In genomic region chr7:154676422-154677073, GRCh38 we compare ENCODE assay signal across 25 cellular contexts.
A peak's percentile ranks its signal among the peaks of the same experiment; 100 is the strongest.
DNase-seq lines count a peak whose midpoint lies in the region; ATAC-seq, FAIRE-seq and TF ChIP-seq lines count a peak whose summit lies in the region.
"Had no signal": no experiment of that assay in that cellular context is flagged by ENCODE, and none has a peak within 500 bp of the region (broad histone marks: within the 10 kb centered on the region; RNA-seq: fewer than 3 reads in every experiment).

No MANE protein-coding gene starts in this region.

- TF ChIP-seq EP300 in K562 (IDR thresholded peaks at IDR 0.05; ENCODE audit: low read length), result peak; percentile 92

- no peaks in the 10 kb centered on the region for H3K27me3 Mint-ChIP-seq in activated CD4-positive, alpha-beta T cell treated with anti-CD3 and anti-CD28 coated beads, Interleukin-2, amount 10 ng/mL, durations not matched to agents 7 days and 5 days
- H3K27me3 Mint-ChIP-seq: T-helper 17 cell had no signal

- H3K4me3 Mint-ChIP-seq in activated CD4-positive, alpha-beta T cell treated with anti-CD3 and anti-CD28 coated beads, Interleukin-2, amount 10 ng/mL, durations not matched to agents 7 days and 5 days, result no peak overlapping the region
- H3K4me3 Mint-ChIP-seq: activated naive CD8-positive, alpha-beta T cell treated with anti-CD3 and anti-CD28 coated beads for 36 hours; GM23338; IgD-negative memory B cell; stimulated activated effector memory CD8-positive, alpha-beta T cell treated with anti-CD3 and anti-CD28 coated beads, Interleukin-12 subunit alpha, Interleukin-12 subunit beta, amount 100 ng/mL, for 72 hours; T-helper 17 cell had no signal

- FAIRE-seq in K562 (lab: Jason Lieb, UNC), result peak; percentile 85
- FAIRE-seq: astrocyte had no signal

- 0% methylated on average over 9 of the region's 10 CpGs for WGBS in K562 (ENCODE audit: insufficient coverage, low coverage, missing lambda C conversion rate)

- no peaks in the 10 kb centered on the region for H3K9me1 ChIP-seq in K562 (ENCODE audit: control insufficient read depth, insufficient read depth, low read length)

- H3K4me2 ChIP-seq in K562 (ENCODE audit: insufficient read depth, low read length), result peak overlapping the region; percentile 87
- H3K4me2 ChIP-seq: GM23338 had no signal

- H3K4me1 ChIP-seq in K562 (replicated peaks in 1 of 2; ENCODE audit: control insufficient read depth in 2 of 2, insufficient read depth in 2 of 2, low read length in 2 of 2) (peaks cover 35 to 60% of the 10 kb centered on the region in 2 experiments), mucosa of rectum (ENCODE audit: control insufficient read depth in 2 of 2, insufficient read depth in 2 of 2, low read length in 2 of 2) (peaks cover 4 to 10% of the 10 kb centered on the region in 2 donors), Peyer's patch (no peaks in the 10 kb centered on the region)
- H3K4me1 ChIP-seq: foreskin keratinocyte, SJSA1, suprapubic skin had no signal

- peaks cover 31% of the 10 kb centered on the region for H3K79me2 ChIP-seq in K562 (ENCODE audit: control insufficient read depth, insufficient read depth, low read length)

- ATAC-seq in K562 (peak; percentile 86), GM19452 (IDR thresholded peaks at IDR 0.05; ENCODE audit: unreplicated experiment) (no peak)
- ATAC-seq: foreskin keratinocyte; GM23338; stimulated activated effector memory CD8-positive, alpha-beta T cell treated with anti-CD3 and anti-CD28 coated beads, Interleukin-12 subunit alpha, Interleukin-12 subunit beta, amount 100 ng/mL, for 72 hours; T-helper 17 cell had no signal

- 0 out of 4 replicates have a peak, but pooled peaks of 1 of the 2 experiments have one; percentile 4 for TF ChIP-seq RAD21 in K562 (CRISPR knock-in tag; conservative IDR thresholded peaks at IDR 0.05 in 1 of 2, IDR thresholded peaks at IDR 0.05 in 1 of 2)

- BruUV-seq in K562 (replicated peaks; lab: Mats Ljungman, UMichigan), result no TSS peak

- H3K36me3 Mint-ChIP-seq in activated CD4-positive, alpha-beta T cell treated with anti-CD3 and anti-CD28 coated beads, Interleukin-2, amount 10 ng/mL, durations not matched to agents 7 days and 5 days (ENCODE audit: low read depth), result no peaks in the 10 kb centered on the region
- H3K36me3 Mint-ChIP-seq: activated naive CD8-positive, alpha-beta T cell treated with anti-CD3 and anti-CD28 coated beads for 36 hours; IgD-negative memory B cell; stimulated activated effector memory CD8-positive, alpha-beta T cell treated with anti-CD3 and anti-CD28 coated beads, Interleukin-12 subunit alpha, Interleukin-12 subunit beta, amount 100 ng/mL, for 72 hours had no signal

- intact Hi-C loops in K562 (cut with micrococcal nuclease), result loop anchor here (2.0 kb wide), 1 partner anchor 30 kb away; no protein-coding TSS in a partner anchor

- H3K27ac Mint-ChIP-seq in activated CD4-positive, alpha-beta T cell treated with anti-CD3 and anti-CD28 coated beads, Interleukin-2, amount 10 ng/mL, durations not matched to agents 7 days and 5 days, result no peak overlapping the region
- H3K27ac Mint-ChIP-seq: activated naive CD8-positive, alpha-beta T cell treated with anti-CD3 and anti-CD28 coated beads for 36 hours; GM23338; IgD-negative memory B cell; stimulated activated effector memory CD8-positive, alpha-beta T cell treated with anti-CD3 and anti-CD28 coated beads, Interleukin-12 subunit alpha, Interleukin-12 subunit beta, amount 100 ng/mL, for 72 hours; T-helper 17 cell had no signal

- CTCF ChIA-PET in K562 (lab: Yijun Ruan, JAX; ENCODE audit: low intra/inter-chr PET ratio), result no interaction called here
- CTCF ChIA-PET in activated CD4-positive, alpha-beta T cell treated with anti-CD3 and anti-CD28 coated beads, Interleukin-2, amount 10 ng/mL, durations not matched to agents 7 days and 5 days (lab: Charles Lee), result no interaction called here

- H3K27me3 ChIP-seq in K562 (ENCODE audit: control insufficient read depth in 2 of 2, insufficient read depth in 2 of 2, low read length in 2 of 2) (no peaks in the 10 kb centered on the region), mucosa of rectum (ENCODE audit: control insufficient read depth in 2 of 2, insufficient read depth in 2 of 2, low read length in 2 of 2) (no peaks in the 10 kb centered on the region), Peyer's patch (no peaks in the 10 kb centered on the region)
- H3K27me3 ChIP-seq: foreskin keratinocyte, SJSA1, suprapubic skin had no signal

- peaks cover 10% of the 10 kb centered on the region for H3K9me3 Mint-ChIP-seq in activated CD4-positive, alpha-beta T cell treated with anti-CD3 and anti-CD28 coated beads, Interleukin-2, amount 10 ng/mL, durations not matched to agents 7 days and 5 days
- H3K9me3 Mint-ChIP-seq: activated naive CD8-positive, alpha-beta T cell treated with anti-CD3 and anti-CD28 coated beads for 36 hours; GM23338 had no signal

- no peaks in the 10 kb centered on the region for H3K4me1 Mint-ChIP-seq in activated CD4-positive, alpha-beta T cell treated with anti-CD3 and anti-CD28 coated beads, Interleukin-2, amount 10 ng/mL, durations not matched to agents 7 days and 5 days
- H3K4me1 Mint-ChIP-seq: activated naive CD8-positive, alpha-beta T cell treated with anti-CD3 and anti-CD28 coated beads for 36 hours; IgD-negative memory B cell; stimulated activated effector memory CD8-positive, alpha-beta T cell treated with anti-CD3 and anti-CD28 coated beads, Interleukin-12 subunit alpha, Interleukin-12 subunit beta, amount 100 ng/mL, for 72 hours; T-helper 17 cell had no signal

- no peak for TF ChIP-seq CTCF in K562 (IDR thresholded peaks at IDR 0.05 in 2 of 3, conservative IDR thresholded peaks at IDR 0.05 in 1 of 3; ENCODE audit: insufficient read depth in 2 of 3, low read depth in 1 of 3, low read length in 3 of 3)
- no peak for TF ChIP-seq CTCF in Peyer's patch (IDR thresholded peaks at IDR 0.05)

- peak overlapping the region; percentile 93 for H2AFZ ChIP-seq in K562 (ENCODE audit: low read depth, low read length)
- H2AFZ ChIP-seq: GM23338 had no signal

- H3K9ac ChIP-seq in K562 (ENCODE audit: insufficient read depth in 1 of 2, low read depth in 2 of 2, low read length in 2 of 2) (peak overlapping the region; percentile 46 to 68; a peak in 3 of 4 replicates), mucosa of rectum (ENCODE audit: low read depth in 1 of 2, low read length in 2 of 2) (peak overlapping the region in 1 of 2 donors; percentile 51)

- TF ChIP-seq POLR2A in K562 (conservative IDR thresholded peaks at IDR 0.05) (peak; percentile 81), Peyer's patch (IDR thresholded peaks at IDR 0.05) (no peak)

- DNase-seq in DMS153 (lab: John Stamatoyannopoulos, UW) (peak; percentile 8), DMS153 treated with DMSO at 0.1 percent for 48 hours (lab: John Stamatoyannopoulos, UW; ENCODE audit: unreplicated experiment) (no peak), K562 (ENCODE audit: extremely low read depth in 1 of 4, low spot score in 3 of 4) (peak; percentile 85 to 95 (median 87)), Peyer's patch (no peak), activated gamma-delta T cell (lab: John Stamatoyannopoulos, UW) (no peak)
- no peak for DNase-seq in activated CD4-positive, alpha-beta T cell treated with anti-CD3 and anti-CD28 coated beads, Interleukin-2, amount 10 ng/mL, durations not matched to agents 7 days and 5 days
- DNase-seq: activated CD4-positive, alpha-beta T cell treated with anti-CD3 and anti-CD28 coated beads, Interleukin-2, amount 50 U/mL, for 1 hour; activated naive CD8-positive, alpha-beta T cell treated with anti-CD3 and anti-CD28 coated beads for 36 hours; EL; foreskin keratinocyte; hippocampal formation; NCI-H1694 treated with DMSO at 0.1 percent for 48 hours; NCI-H69; T-helper 17 cell; WERI-Rb-1 had no signal

- H3K27ac ChIP-seq in K562 (ENCODE audit: extremely low read depth, low read depth, low read length), result peak overlapping the region; percentile 87
- peak overlapping the region; percentile 23 to 87 for H3K27ac ChIP-seq in mucosa of rectum (ENCODE audit: low read depth in 2 of 2, low read length in 2 of 2)
- no peak overlapping the region for H3K27ac ChIP-seq in Peyer's patch
- H3K27ac ChIP-seq: 22Rv1, foreskin keratinocyte, HL-60, SJSA1, suprapubic skin, WERI-Rb-1 had no signal

- POLR2A ChIA-PET in K562 (lab: Yijun Ruan, JAX), result interaction anchor here (0.6 kb wide), 1 partner anchor 169 kb away, joined by 3 read pairs; no protein-coding TSS in a partner anchor
- POLR2A ChIA-PET in activated CD4-positive, alpha-beta T cell treated with anti-CD3 and anti-CD28 coated beads, Interleukin-2, amount 10 ng/mL, durations not matched to agents 7 days and 5 days (lab: Charles Lee), result no interaction called here

- H3K4me3 ChIP-seq in K562, result peak overlapping the region; percentile 25
- peak overlapping the region; percentile 41 to 43 for H3K4me3 ChIP-seq in mucosa of rectum (ENCODE audit: low read length in 2 of 2)
- no peak overlapping the region for H3K4me3 ChIP-seq in Peyer's patch
- H3K4me3 ChIP-seq: GM23338, SJSA1, suprapubic skin had no signal

- H3K36me3 ChIP-seq in K562 (ENCODE audit: control insufficient read depth, insufficient read depth, low read length), result peaks cover 9% of the 10 kb centered on the region; the same call in 2 of the 3 replicates
- no peaks in the 10 kb centered on the region for H3K36me3 ChIP-seq in mucosa of rectum (ENCODE audit: control insufficient read depth in 2 of 2, insufficient read depth in 2 of 2, low read length in 2 of 2)
- no peaks in the 10 kb centered on the region for H3K36me3 ChIP-seq in Peyer's patch
- H3K36me3 ChIP-seq: SJSA1, suprapubic skin, WERI-Rb-1 had no signal

- H4K20me1 ChIP-seq in K562 (replicated peaks; ENCODE audit: control insufficient read depth, insufficient read depth, low read length), result no peaks in the 10 kb centered on the region

- in situ Hi-C loops in K562 (cut with MboI), result no loop called here

- H3K9me3 ChIP-seq in K562 (replicated peaks; ENCODE audit: control insufficient read depth, insufficient read depth, low read depth, low read length), result peaks cover 10% of the 10 kb centered on the region
- H3K9me3 ChIP-seq in mucosa of rectum (ENCODE audit: control insufficient read depth in 2 of 2, low read length in 2 of 2), result no peaks in the 10 kb centered on the region
- H3K9me3 ChIP-seq in Peyer's patch, result no peaks in the 10 kb centered on the region

TF ChIP-seq in K562, 482 proteins besides CTCF, POLR2A, EP300 and RAD21 (continues in another document):
- no peak for TF ChIP-seq ZNF354B (CRISPR knock-in tag; IDR thresholded peaks at IDR 0.05)
- TF ChIP-seq, protein P1, sequence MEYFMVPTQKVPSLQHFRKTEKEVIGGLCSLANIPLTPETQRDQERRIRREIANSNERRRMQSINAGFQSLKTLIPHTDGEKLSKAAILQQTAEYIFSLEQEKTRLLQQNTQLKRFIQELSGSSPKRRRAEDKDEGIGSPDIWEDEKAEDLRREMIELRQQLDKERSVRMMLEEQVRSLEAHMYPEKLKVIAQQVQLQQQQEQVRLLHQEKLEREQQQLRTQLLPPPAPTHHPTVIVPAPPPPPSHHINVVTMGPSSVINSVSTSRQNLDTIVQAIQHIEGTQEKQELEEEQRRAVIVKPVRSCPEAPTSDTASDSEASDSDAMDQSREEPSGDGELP (CRISPR knock-in tag; IDR thresholded peaks at IDR 0.05; ENCODE audit: borderline replicate concordance), result peak; percentile 95
- TF ChIP-seq C11orf30 (IDR thresholded peaks at IDR 0.05; ENCODE audit: low read depth), result 0 out of 2 replicates have a peak, but pooled peaks have one; percentile 43

Comparison
In these comparisons a context has a peak if more than half of its experiments do, and no peak if none do; other contexts are left out.
1. DNase-seq: peak in DMS153 (single experiment) and K562 (4 of 4); none in DMS153 treated with DMSO at 0.1 percent for 48 hours (single experiment), Peyer's patch (0 of 3), activated gamma-delta T cell (single experiment) and activated CD4-positive, alpha-beta T cell treated with anti-CD3 and anti-CD28 coated beads, Interleukin-2, amount 10 ng/mL, durations not matched to agents 7 days and 5 days (single experiment).
2. H3K27ac ChIP-seq: peak in K562 (single experiment) and mucosa of rectum (2 of 2); none in Peyer's patch (0 of 4).
3. H3K4me3 ChIP-seq: peak in K562 (single experiment) and mucosa of rectum (2 of 2); none in Peyer's patch (0 of 4).